11 cellular contexts compared by ENCODE assay signal in the genomic region with DNA sequence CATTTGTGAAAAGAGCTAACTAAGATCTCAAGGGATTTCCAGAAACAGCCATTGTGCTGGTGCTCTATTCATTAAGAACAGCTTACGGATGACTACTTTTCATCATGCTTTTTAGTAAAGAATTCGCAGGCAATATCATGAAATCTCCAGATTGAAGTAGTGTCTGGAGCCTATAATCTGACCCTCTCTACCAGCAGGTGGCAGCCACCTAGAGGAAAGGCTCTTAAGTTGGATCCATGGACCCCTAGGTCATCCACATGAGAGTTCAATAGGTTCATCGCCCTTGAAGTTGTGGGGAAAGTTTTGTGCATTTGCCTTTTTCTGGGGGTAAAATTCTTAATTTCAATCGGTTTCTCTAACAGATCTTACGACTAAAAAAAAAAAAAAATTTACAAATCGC.
DNase-seq lines count a peak whose midpoint lies in the region; TF ChIP-seq lines count a peak whose summit lies in the region.
"Had no signal": no experiment of that assay in that cellular context is flagged by ENCODE, and none has a peak within 500 bp of the region (broad histone marks: within the 10 kb centered on the region; RNA-seq: fewer than 3 reads in every experiment).

No MANE protein-coding gene starts in this region.

- no peak overlapping the region for H3K27ac Mint-ChIP-seq in immature natural killer cell

- H3K9me3 Mint-ChIP-seq in immature natural killer cell, result no peaks in the 10 kb centered on the region

- DNase-seq in CMK (ENCODE audit: low read depth) (peak; percentile 31), SK-MEL-5 (ENCODE audit: low read depth, low spot score) (peak; percentile 64), immature natural killer cell (no peak), NCI-H2227 (lab: John Stamatoyannopoulos, UW; ENCODE audit: unreplicated experiment) (no peak), NCI-H2227 treated with DMSO at 0.1 percent for 48 hours (lab: John Stamatoyannopoulos, UW) (no peak)
- DNase-seq in effector CD8-positive, alpha-beta T cell (lab: John Stamatoyannopoulos, UW), result no peak
- DNase-seq in activated CD8-positive, alpha-beta memory T cell treated with anti-CD3 and anti-CD28 coated beads, Interleukin-2, amount 50 U/mL, for 4 hours, result no peak
- DNase-seq: NCI-H774, tibial artery had no signal

- H3K4me1 Mint-ChIP-seq in immature natural killer cell, result peaks cover 11 to 15% of the 10 kb centered on the region in 2 donors

- H3K4me3 Mint-ChIP-seq in immature natural killer cell, result peak overlapping the region in 4 of 5 donors; percentile 12 to 58 (median 40)

- H3K9me3 ChIP-seq in HEK293 (ENCODE audit: control insufficient read depth, insufficient read depth, low read depth, low read length), result no peaks in the 10 kb centered on the region
- H3K9me3 ChIP-seq: neutrophil, tibial artery had no signal

- in situ Hi-C loops in SK-MEL-5 (cut with HindIII; ENCODE audit: low pct_unique_long_range_greater_than_20kb, low sequenced_read_pairs), result no loop called here

- POLR2A ChIA-PET in HEK293 (lab: Yijun Ruan, JAX), result no interaction called here

- H3K36me3 ChIP-seq in HEK293 (ENCODE audit: control insufficient read depth in 2 of 2, insufficient read depth in 1 of 2, low read length in 2 of 2), result peaks cover 0 to 3% of the 10 kb centered on the region in 2 experiments; a peak in 1 of 3 replicates
- H3K36me3 ChIP-seq: neutrophil, tibial artery had no signal

- no peaks in the 10 kb centered on the region for H3K36me3 Mint-ChIP-seq in immature natural killer cell

- H3K27me3 Mint-ChIP-seq in immature natural killer cell (ENCODE audit: low read depth in 3 of 3), result peaks cover 2 to 6% (median 4%) of the 10 kb centered on the region in 3 donors

- H3K27ac ChIP-seq in HEK293 (ENCODE audit: extremely low read depth, low read depth, low read length), result no peak overlapping the region
- H3K27ac ChIP-seq: neutrophil, tibial artery had no signal

- CTCF ChIA-PET in HEK293 (lab: Yijun Ruan, JAX), result interaction anchor here (0.5 to 14.4 kb wide), 18 partner anchors 11 to 610 kb away, joined by 3 to 352 read pairs (median 4); no protein-coding TSS in a partner anchor

- peak; percentile 13; the same call in 1 of the 2 replicates for TF ChIP-seq CTCF in HEK293 (tag by site-specific recombination; IDR thresholded peaks at IDR 0.05)

- no peaks in the 10 kb centered on the region for H3K4me1 ChIP-seq in HEK293 (ENCODE audit: control insufficient read depth, insufficient read depth, low read length)

- H3K4me3 ChIP-seq in HEK293 (ENCODE audit: low read depth, low read length), result no peak overlapping the region
- H3K4me3 ChIP-seq: tibial artery had no signal

TF ChIP-seq in HEK293, 187 proteins besides CTCF, POLR2A, EP300 and RAD21:
- TF ChIP-seq OVOL3 (tag by site-specific recombination; IDR thresholded peaks at IDR 0.05) (no peak), ZNF239 (tag by site-specific recombination; IDR thresholded peaks at IDR 0.05) (no peak), ZNF140 (tag by site-specific recombination; IDR thresholded peaks at IDR 0.05) (no peak), SCRT1 (tag by site-specific recombination; IDR thresholded peaks at IDR 0.05; ENCODE audit: borderline replicate concordance) (no peak), ZBTB8A (tag by site-specific recombination; IDR thresholded peaks at IDR 0.05) (no peak), ZNF561 (tag by site-specific recombination; IDR thresholded peaks at IDR 0.05; ENCODE audit: borderline replicate concordance) (no peak), KLF10 (tag by site-specific recombination; IDR thresholded peaks at IDR 0.05) (no peak), ZNF501 (tag by site-specific recombination; IDR thresholded peaks at IDR 0.05) (no peak)
- TF ChIP-seq, protein P1, sequence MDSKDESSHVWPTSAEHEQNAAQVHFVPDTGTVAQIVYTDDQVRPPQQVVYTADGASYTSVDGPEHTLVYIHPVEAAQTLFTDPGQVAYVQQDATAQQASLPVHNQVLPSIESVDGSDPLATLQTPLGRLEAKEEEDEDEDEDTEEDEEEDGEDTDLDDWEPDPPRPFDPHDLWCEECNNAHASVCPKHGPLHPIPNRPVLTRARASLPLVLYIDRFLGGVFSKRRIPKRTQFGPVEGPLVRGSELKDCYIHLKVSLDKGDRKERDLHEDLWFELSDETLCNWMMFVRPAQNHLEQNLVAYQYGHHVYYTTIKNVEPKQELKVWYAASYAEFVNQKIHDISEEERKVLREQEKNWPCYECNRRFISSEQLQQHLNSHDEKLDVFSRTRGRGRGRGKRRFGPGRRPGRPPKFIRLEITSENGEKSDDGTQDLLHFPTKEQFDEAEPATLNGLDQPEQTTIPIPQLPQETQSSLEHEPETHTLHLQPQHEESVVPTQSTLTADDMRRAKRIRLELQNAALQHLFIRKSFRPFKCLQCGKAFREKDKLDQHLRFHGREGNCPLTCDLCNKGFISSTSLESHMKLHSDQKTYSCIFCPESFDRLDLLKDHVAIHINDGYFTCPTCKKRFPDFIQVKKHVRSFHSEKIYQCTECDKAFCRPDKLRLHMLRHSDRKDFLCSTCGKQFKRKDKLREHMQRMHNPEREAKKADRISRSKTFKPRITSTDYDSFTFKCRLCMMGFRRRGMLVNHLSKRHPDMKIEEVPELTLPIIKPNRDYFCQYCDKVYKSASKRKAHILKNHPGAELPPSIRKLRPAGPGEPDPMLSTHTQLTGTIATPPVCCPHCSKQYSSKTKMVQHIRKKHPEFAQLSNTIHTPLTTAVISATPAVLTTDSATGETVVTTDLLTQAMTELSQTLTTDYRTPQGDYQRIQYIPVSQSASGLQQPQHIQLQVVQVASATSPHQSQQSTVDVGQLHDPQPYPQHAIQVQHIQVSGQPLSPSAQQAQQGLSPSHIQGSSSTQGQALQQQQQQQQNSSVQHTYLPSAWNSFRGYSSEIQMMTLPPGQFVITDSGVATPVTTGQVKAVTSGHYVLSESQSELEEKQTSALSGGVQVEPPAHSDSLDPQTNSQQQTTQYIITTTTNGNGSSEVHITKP (tag by site-specific recombination; IDR thresholded peaks at IDR 0.05), result no peak
- TF ChIP-seq, protein P2, sequence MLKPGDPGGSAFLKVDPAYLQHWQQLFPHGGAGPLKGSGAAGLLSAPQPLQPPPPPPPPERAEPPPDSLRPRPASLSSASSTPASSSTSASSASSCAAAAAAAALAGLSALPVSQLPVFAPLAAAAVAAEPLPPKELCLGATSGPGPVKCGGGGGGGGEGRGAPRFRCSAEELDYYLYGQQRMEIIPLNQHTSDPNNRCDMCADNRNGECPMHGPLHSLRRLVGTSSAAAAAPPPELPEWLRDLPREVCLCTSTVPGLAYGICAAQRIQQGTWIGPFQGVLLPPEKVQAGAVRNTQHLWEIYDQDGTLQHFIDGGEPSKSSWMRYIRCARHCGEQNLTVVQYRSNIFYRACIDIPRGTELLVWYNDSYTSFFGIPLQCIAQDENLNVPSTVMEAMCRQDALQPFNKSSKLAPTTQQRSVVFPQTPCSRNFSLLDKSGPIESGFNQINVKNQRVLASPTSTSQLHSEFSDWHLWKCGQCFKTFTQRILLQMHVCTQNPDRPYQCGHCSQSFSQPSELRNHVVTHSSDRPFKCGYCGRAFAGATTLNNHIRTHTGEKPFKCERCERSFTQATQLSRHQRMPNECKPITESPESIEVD (tag by site-specific recombination; IDR thresholded peaks at IDR 0.05), result no peak
TF ChIP-seq in HEK293: peak in this region for 0.

Comparison
In these comparisons a context has a peak if more than half of its experiments do, and no peak if none do; other contexts are left out.
1. DNase-seq: peak in CMK (single experiment) and SK-MEL-5 (single experiment); none in immature natural killer cell (0 of 3), effector CD8-positive, alpha-beta T cell (single experiment), NCI-H2227 (single experiment), NCI-H2227 treated with DMSO at 0.1 percent for 48 hours (single experiment) and activated CD8-positive, alpha-beta memory T cell treated with anti-CD3 and anti-CD28 coated beads, Interleukin-2, amount 50 U/mL, for 4 hours (single experiment).